Comparison of ENCODE assay signal across 21 cellular contexts in the genomic region with DNA sequence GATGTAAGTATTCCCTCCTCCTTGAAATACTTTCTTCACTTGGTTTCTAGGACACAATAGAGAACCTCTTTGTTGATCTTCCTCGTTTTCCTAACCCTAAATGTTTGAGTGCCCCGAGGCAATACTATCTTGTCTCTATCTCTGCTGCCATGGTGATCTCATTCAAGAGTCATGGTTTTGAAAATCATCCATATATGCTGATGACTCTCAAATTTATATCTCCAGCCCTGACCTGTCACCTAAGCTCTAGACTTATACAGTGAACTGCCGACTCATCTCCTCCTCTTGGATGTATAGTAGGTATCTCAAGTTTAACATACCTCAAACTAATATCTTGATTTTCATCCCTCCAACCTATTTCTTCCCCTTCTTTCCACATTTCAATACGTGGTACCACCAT.
DNase-seq lines count a peak whose midpoint lies in the region; ATAC-seq, FAIRE-seq and TF ChIP-seq lines count a peak whose summit lies in the region.
"Had no signal": no experiment of that assay in that cellular context is flagged by ENCODE, and none has a peak within 500 bp of the region (broad histone marks: within the 10 kb centered on the region; RNA-seq: fewer than 3 reads in every experiment).

No MANE protein-coding gene starts in this region.

- no peaks in the 10 kb centered on the region for H4K20me1 ChIP-seq in GM23248 (ENCODE audit: insufficient read depth)
- no peaks in the 10 kb centered on the region for H4K20me1 ChIP-seq in keratinocyte (ENCODE audit: control insufficient read depth, extremely low read depth, insufficient read depth, low read length)

- H3K27me3 ChIP-seq in GM23248 (replicated peaks; ENCODE audit: insufficient read depth): no peaks in the 10 kb centered on the region
- H3K27me3 ChIP-seq in keratinocyte (ENCODE audit: control insufficient read depth, extremely low read depth, insufficient read depth, low read length): no peaks in the 10 kb centered on the region
- H3K27me3 ChIP-seq in aorta (ENCODE audit: control insufficient read depth in 1 of 2, insufficient read depth in 2 of 2, low read length in 1 of 2): no peaks in the 10 kb centered on the region

- in situ Hi-C loops in GM23248 (cut with MboI): loop anchor here (25.0 kb wide), 1 partner anchor 459 kb away; no protein-coding TSS in a partner anchor

- DNase-seq in NCI-H146 (lab: John Stamatoyannopoulos, UW): peak; percentile 6
- DNase-seq in NCI-H146 treated with DMSO at 0.1 percent for 48 hours (lab: John Stamatoyannopoulos, UW; ENCODE audit: unreplicated experiment): no peak
- DNase-seq in GM23248: peak; percentile 21
- DNase-seq in RPMI7951 (ENCODE audit: low read depth): peak; percentile 1
- peak; percentile 4 for DNase-seq in keratinocyte (ENCODE audit: low read depth, low spot score)
- no peak for DNase-seq in left colon
- no peak for DNase-seq in aorta
- no peak for DNase-seq in stimulated activated CD4-positive, alpha-beta T cell treated with anti-CD3 and anti-CD28 coated beads, Interleukin-15, amount 100 ng/mL, for 24 hours
- DNase-seq: AML-193; CD4-positive, alpha-beta T cell; DMS79 treated with DMSO at 0.1 percent for 48 hours; GDM1; GOT3; H7 had no signal

- H3K4me2 ChIP-seq in GM23248 (ENCODE audit: unreplicated experiment) (no peak overlapping the region), keratinocyte (ENCODE audit: control insufficient read depth, extremely low read depth, insufficient read depth, low read depth, low read length) (no peak overlapping the region)
- H3K4me2 ChIP-seq: A549 had no signal

- H3K79me2 ChIP-seq in GM23248 (ENCODE audit: insufficient read depth) (no peaks in the 10 kb centered on the region), keratinocyte (ENCODE audit: control insufficient read depth, insufficient read depth, low read length) (no peaks in the 10 kb centered on the region)

- no peaks in the 10 kb centered on the region for H3K9me2 ChIP-seq in GM23248 (ENCODE audit: insufficient read depth)

- intact Hi-C loops in left colon (cut with DNase I, micrococcal nuclease) (loop anchor here in 1 of 2 donors (10.0 kb wide), 1 partner anchor 461 kb away; no protein-coding TSS in a partner anchor), aorta (cut with DNase I) (no loop called here)

- H3K4me3 ChIP-seq in GM23248: no peak overlapping the region
- no peak overlapping the region for H3K4me3 ChIP-seq in keratinocyte (ENCODE audit: control insufficient read depth in 2 of 3, extremely low read depth in 1 of 3, insufficient read depth in 2 of 3, low read depth in 1 of 3, low read length in 3 of 3)
- no peak overlapping the region for H3K4me3 ChIP-seq in aorta (ENCODE audit: low read length in 2 of 2)
- H3K4me3 ChIP-seq: A549 had no signal

- peaks cover 10% of the 10 kb centered on the region; the same call in 1 of the 2 replicates for H3F3A ChIP-seq in GM23248 (ENCODE audit: insufficient read depth)

- 86 to 88% methylated on average over 4 of the region's 4 CpGs for WGBS in GM23248 (ENCODE audit: low coverage in 1 of 2, low lambda C conversion rate in 2 of 2, missing lambda C conversion rate in 2 of 2), 2 experiments
- whole genome bisulfite sequencing in aorta, 2 donors: 93 to 95% methylated on average over 4 of the region's 4 CpGs

- H3K27ac ChIP-seq in GM23248 (no peak overlapping the region), keratinocyte (ENCODE audit: control insufficient read depth, insufficient read depth, low read length) (no peak overlapping the region), aorta (ENCODE audit: low read depth in 1 of 2, low read length in 2 of 2) (no peak overlapping the region)
- H3K27ac ChIP-seq: 22Rv1, A549, C4-2B had no signal

- no peaks in the 10 kb centered on the region for H3K9me3 ChIP-seq in GM23248 (ENCODE audit: low read depth)
- H3K9me3 ChIP-seq in keratinocyte (ENCODE audit: control insufficient read depth, low read depth, low read length): no peaks in the 10 kb centered on the region
- H3K9me3 ChIP-seq in aorta (ENCODE audit: control insufficient read depth, low read length): no peaks in the 10 kb centered on the region
- H3K9me3 ChIP-seq: A549 had no signal

- peaks cover 9% of the 10 kb centered on the region for H3K36me3 ChIP-seq in GM23248 (ENCODE audit: low read depth)
- H3K36me3 ChIP-seq in keratinocyte (ENCODE audit: control insufficient read depth in 2 of 2, extremely low read depth in 1 of 2, insufficient read depth in 2 of 2, low read length in 2 of 2): no peaks in the 10 kb centered on the region
- no peaks in the 10 kb centered on the region for H3K36me3 ChIP-seq in aorta (ENCODE audit: control insufficient read depth in 1 of 2, insufficient read depth in 2 of 2, low read length in 1 of 2)

- peaks cover 8% of the 10 kb centered on the region for H3K4me1 ChIP-seq in GM23248 (ENCODE audit: insufficient read depth)
- H3K4me1 ChIP-seq in keratinocyte (ENCODE audit: control insufficient read depth, extremely low read depth, insufficient read depth, low read length): peaks cover 5% of the 10 kb centered on the region
- no peaks in the 10 kb centered on the region for H3K4me1 ChIP-seq in aorta (ENCODE audit: control insufficient read depth in 1 of 2, insufficient read depth in 2 of 2, low read length in 2 of 2)

- H3K9me1 ChIP-seq in keratinocyte (ENCODE audit: control insufficient read depth, extremely low read depth, insufficient read depth, low read length): no peaks in the 10 kb centered on the region

- no peak for TF ChIP-seq CTCF in keratinocyte (optimal IDR thresholded peaks at IDR 0.05 in 1 of 3, IDR thresholded peaks at IDR 0.05 in 1 of 3, conservative IDR thresholded peaks at IDR 0.05 in 1 of 3; ENCODE audit: extremely low read depth in 1 of 3, insufficient read depth in 2 of 3, low read length in 3 of 3)

- no peak for FAIRE-seq in keratinocyte (lab: Jason Lieb, UNC)
- FAIRE-seq: A549, GM12892, GM18507, HepG2 had no signal

- ATAC-seq in left colon (no peak), aorta (ENCODE audit: low FRiP score) (no peak)
- ATAC-seq: A549, HCT116, HepG2 had no signal

- dilution Hi-C loops in keratinocyte (cut with MboI; ENCODE audit: extremely low pct_ligation_motif_present, low sequenced_read_pairs): no loop called here

- H2AFZ ChIP-seq in GM23248 (no peak overlapping the region), keratinocyte (ENCODE audit: control insufficient read depth, low read length) (no peak overlapping the region)

- H3K9ac ChIP-seq in GM23248: no peak overlapping the region
- H3K9ac ChIP-seq in keratinocyte (ENCODE audit: control insufficient read depth, extremely low read depth, insufficient read depth, low read length): no peak overlapping the region

Comparison
In these comparisons a context has a peak if more than half of its experiments do, and no peak if none do; other contexts are left out.
1. DNase-seq: peak in NCI-H146 (single experiment), GM23248 (single experiment), RPMI7951 (single experiment) and keratinocyte (single experiment); none in NCI-H146 treated with DMSO at 0.1 percent for 48 hours (single experiment), left colon (0 of 2), aorta (0 of 2) and stimulated activated CD4-positive, alpha-beta T cell treated with anti-CD3 and anti-CD28 coated beads, Interleukin-15, amount 100 ng/mL, for 24 hours (single experiment).